In genomic region chr14:91286530-91286937, GRCh38 we compare ENCODE assay signal across 7 cellular contexts. TPM values are rescaled to one million over a fixed set of nuclear protein-coding genes. Genes with fewer than 3 reads are reported as not detected.
DNase-seq lines count a peak whose midpoint lies in the region; ATAC-seq, FAIRE-seq and TF ChIP-seq lines count a peak whose summit lies in the region.

No MANE protein-coding gene starts in this region.

- peaks cover 8% of the 10 kb centered on the region for H3K9me3 ChIP-seq in adipocyte (ENCODE audit: control insufficient read depth, low read length)

- no peak overlapping the region for H3K4me3 Mint-ChIP-seq in T-helper 1 cell treated with Interleukin-12 subunit alpha and Interleukin-12 subunit beta and Interleukin-4 antibody, amounts not matched to agents 30 μg/mL and 1 μg/mL, for 36 hours

- H3K36me3 ChIP-seq in adipocyte (ENCODE audit: control insufficient read depth, insufficient read depth, low read length, severe bottlenecking): no peaks in the 10 kb centered on the region

- H3K27me3 Mint-ChIP-seq in T-helper 1 cell treated with Interleukin-12 subunit alpha and Interleukin-12 subunit beta and Interleukin-4 antibody, amounts not matched to agents 30 μg/mL and 1 μg/mL, for 36 hours (ENCODE audit: low read depth): no peaks in the 10 kb centered on the region

- DNase-seq in GM12892 (ENCODE audit: insufficient read length) (peak; percentile 60), NCI-H1105 (lab: John Stamatoyannopoulos, UW) (peak; percentile 54), adipocyte (ENCODE audit: low read depth) (peak; percentile 89), left cardiac atrium (peak; percentile 76), retina (peak; percentile 70)

- peaks cover 20% of the 10 kb centered on the region for H3K4me1 ChIP-seq in adipocyte (ENCODE audit: control insufficient read depth, insufficient read depth, low read length)

- TF ChIP-seq POLR2A in GM12892 (IDR thresholded peaks at IDR 0.05; ENCODE audit: low read depth, low read length): no peak

- FAIRE-seq in GM12892 (lab: Jason Lieb, UNC): peak; percentile 91

- intact Hi-C loops in left cardiac atrium (cut with DNase I): loop anchor here (2.0 to 10.0 kb wide), 3 partner anchors 108 to 384 kb away; no protein-coding TSS in a partner anchor

- peaks cover 7% of the 10 kb centered on the region for H3K27me3 ChIP-seq in adipocyte (replicated peaks; ENCODE audit: control insufficient read depth, insufficient read depth, low read length)

- H3K27ac Mint-ChIP-seq in T-helper 1 cell treated with Interleukin-12 subunit alpha and Interleukin-12 subunit beta and Interleukin-4 antibody, amounts not matched to agents 30 μg/mL and 1 μg/mL, for 36 hours: peak overlapping the region; percentile 37

- H3K4me3 ChIP-seq in adipocyte (ENCODE audit: low read length): no peak overlapping the region

- peaks cover 64% of the 10 kb centered on the region for H3K36me3 Mint-ChIP-seq in T-helper 1 cell treated with Interleukin-12 subunit alpha and Interleukin-12 subunit beta and Interleukin-4 antibody, amounts not matched to agents 30 μg/mL and 1 μg/mL, for 36 hours (ENCODE audit: low read depth)

- peaks cover 17% of the 10 kb centered on the region for H3K4me1 Mint-ChIP-seq in T-helper 1 cell treated with Interleukin-12 subunit alpha and Interleukin-12 subunit beta and Interleukin-4 antibody, amounts not matched to agents 30 μg/mL and 1 μg/mL, for 36 hours (ENCODE audit: low read depth)

- no peaks in the 10 kb centered on the region for H3K9me3 Mint-ChIP-seq in T-helper 1 cell treated with Interleukin-12 subunit alpha and Interleukin-12 subunit beta and Interleukin-4 antibody, amounts not matched to agents 30 μg/mL and 1 μg/mL, for 36 hours

- ATAC-seq in left cardiac atrium (peak; percentile 58 to 77), GM19455 (IDR thresholded peaks at IDR 0.05; ENCODE audit: unreplicated experiment) (no peak)

- H3K9ac ChIP-seq in adipocyte (ENCODE audit: low read length): no peak overlapping the region

RNA-seq across cellular contexts. Expression of gene GPR68, which starts 42.0 kb away (rescaled TPM):
- polyA plus RNA-seq in GM12892 (2012; ENCODE audit: missing spikeins): 1.3 TPM
- 1 to 10 TPM in 1 of 2 donors, under 1 TPM in 1; 0.94 to 1.8 TPM for total RNA-seq in left cardiac atrium
